ENCODE assay signal across 11 cellular contexts in the genomic region with DNA sequence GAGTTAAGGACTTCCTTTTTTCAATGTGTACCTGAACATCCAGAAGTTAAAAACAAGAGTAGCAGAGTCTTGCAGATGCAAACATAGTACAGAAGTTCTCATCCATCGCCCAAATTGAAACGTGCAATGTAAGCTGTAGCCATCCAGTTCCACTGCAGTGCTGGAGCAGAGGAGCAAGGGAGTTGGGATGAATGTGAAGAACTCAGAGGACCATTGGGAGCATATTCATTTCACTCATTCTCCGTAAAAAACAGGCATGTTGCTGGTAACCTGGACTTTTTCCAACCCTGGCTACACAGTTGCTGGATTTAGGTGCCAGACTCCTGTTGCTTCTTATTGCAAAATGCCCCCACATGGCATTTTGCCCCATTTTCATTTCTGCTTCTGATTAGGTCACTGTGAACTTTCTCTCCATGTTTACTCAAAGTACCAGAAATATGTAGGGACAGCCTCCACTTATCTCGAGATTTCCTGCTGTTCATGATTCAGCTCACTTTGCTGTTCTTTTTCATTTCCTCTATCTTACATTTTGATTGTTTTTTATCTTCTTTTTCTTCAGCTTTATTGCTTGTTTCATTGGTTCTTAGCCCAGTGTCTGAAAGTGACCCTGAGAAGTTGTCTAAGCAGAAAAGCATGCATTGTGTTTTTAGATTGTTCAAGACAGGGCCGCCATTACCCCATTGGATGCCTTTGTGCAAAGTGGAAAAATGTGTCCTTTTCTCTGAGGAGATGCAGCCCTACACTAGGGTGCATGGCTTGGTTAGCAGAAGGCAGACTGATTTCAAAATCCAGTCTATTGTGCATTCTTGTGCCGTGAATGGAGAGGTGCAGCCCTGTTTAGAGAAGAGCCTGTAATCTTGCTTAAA.
DNase-seq lines count a peak whose midpoint lies in the region; ATAC-seq, FAIRE-seq and TF ChIP-seq lines count a peak whose summit lies in the region.
"Had no signal": no experiment of that assay in that cellular context is flagged by ENCODE, and none has a peak within 500 bp of the region (broad histone marks: within the 10 kb centered on the region; RNA-seq: fewer than 3 reads in every experiment).

No MANE protein-coding gene starts in this region.

- no peaks in the 10 kb centered on the region for H3K9me1 ChIP-seq in K562 (ENCODE audit: control insufficient read depth, insufficient read depth, low read length)

- H3K36me3 Mint-ChIP-seq in osteocyte (ENCODE audit: unreplicated experiment) = no peaks in the 10 kb centered on the region

- H3K9me3 ChIP-seq in K562 (replicated peaks; ENCODE audit: control insufficient read depth, insufficient read depth, low read depth, low read length) = no peaks in the 10 kb centered on the region
- H3K9me3 ChIP-seq: stomach had no signal

- no peak for TF ChIP-seq CTCF in K562 (IDR thresholded peaks at IDR 0.05 in 2 of 3, conservative IDR thresholded peaks at IDR 0.05 in 1 of 3; ENCODE audit: insufficient read depth in 2 of 3, low read depth in 1 of 3, low read length in 3 of 3)
- no peak for TF ChIP-seq CTCF in osteocyte (IDR thresholded peaks at IDR 0.05)
- TF ChIP-seq CTCF in RWPE1 (conservative IDR thresholded peaks at IDR 0.05; ENCODE audit: low read depth) = no peak

- no peak for TF ChIP-seq POLR2A in K562 (conservative IDR thresholded peaks at IDR 0.05)

- no peaks in the 10 kb centered on the region for H3K27me3 Mint-ChIP-seq in osteocyte (ENCODE audit: unreplicated experiment)

- H3K4me1 ChIP-seq in K562 (replicated peaks in 1 of 2; ENCODE audit: control insufficient read depth in 2 of 2, insufficient read depth in 2 of 2, low read length in 2 of 2) = peaks cover 3 to 36% of the 10 kb centered on the region in 2 experiments; a peak in 4 of 5 replicates

- no peak for ATAC-seq in K562

- in situ Hi-C loops in K562 (cut with MboI) = no loop called here

- no peaks in the 10 kb centered on the region for H3K36me3 ChIP-seq in K562 (ENCODE audit: control insufficient read depth, insufficient read depth, low read length)
- H3K36me3 ChIP-seq: stomach had no signal

- POLR2A ChIA-PET in K562 (lab: Yijun Ruan, JAX) (interaction anchor here (0.6 to 1.4 kb wide), 4 partner anchors 8 to 1157 kb away, joined by 3 to 4 read pairs (median 3); no protein-coding TSS in a partner anchor), RWPE1 (lab: Yijun Ruan, JAX; ENCODE audit: low non-redundant PET) (no interaction called here)

- CTCF ChIA-PET in K562 (lab: Yijun Ruan, JAX; ENCODE audit: low intra/inter-chr PET ratio) (no interaction called here), RWPE1 (lab: Yijun Ruan, JAX) (interaction anchor here (0.6 kb wide), 1 partner anchor 14 kb away, joined by 3 read pairs; no protein-coding TSS in a partner anchor)

- H3K27ac Mint-ChIP-seq in osteocyte (ENCODE audit: unreplicated experiment) = peak overlapping the region; percentile 64

- H3K79me2 ChIP-seq in K562 (ENCODE audit: control insufficient read depth, insufficient read depth, low read length) = no peaks in the 10 kb centered on the region

- H4K20me1 ChIP-seq in K562 (replicated peaks; ENCODE audit: control insufficient read depth, insufficient read depth, low read length) = no peaks in the 10 kb centered on the region

- no peak overlapping the region for H3K4me3 Mint-ChIP-seq in osteocyte (ENCODE audit: unreplicated experiment)

- intact Hi-C loops in K562 (cut with micrococcal nuclease) = no loop called here

- no peaks in the 10 kb centered on the region for H3K27me3 ChIP-seq in K562 (ENCODE audit: control insufficient read depth in 2 of 2, insufficient read depth in 2 of 2, low read length in 2 of 2)
- H3K27me3 ChIP-seq: stomach had no signal

- no peak overlapping the region for H3K4me3 ChIP-seq in K562
- H3K4me3 ChIP-seq: stomach had no signal

- no peak overlapping the region for H3K9ac ChIP-seq in K562 (ENCODE audit: insufficient read depth in 1 of 2, low read depth in 2 of 2, low read length in 2 of 2)

- peaks cover 21% of the 10 kb centered on the region for H3K4me1 Mint-ChIP-seq in osteocyte (ENCODE audit: unreplicated experiment)

- DNase-seq in DMS 273 (lab: John Stamatoyannopoulos, UW; ENCODE audit: unreplicated experiment) (peak; percentile 6), DMS 273 treated with DMSO at 0.1 percent for 48 hours (lab: John Stamatoyannopoulos, UW) (no peak), HT-29 (ENCODE audit: low spot score) (peak; percentile 18), K562 (ENCODE audit: extremely low read depth in 1 of 4, low spot score in 3 of 4) (no peak), osteocyte (ENCODE audit: extremely low spot score, unreplicated experiment) (no peak), iPS-NIHi7 (ENCODE audit: extremely low spot score) (no peak), RWPE1 (ENCODE audit: low spot score) (no peak), NCI-H1436 treated with DMSO at 0.1 percent for 48 hours (lab: John Stamatoyannopoulos, UW) (no peak)
- DNase-seq: NCI-H187, stomach had no signal

- FAIRE-seq in K562 (lab: Jason Lieb, UNC) = no peak

- TF ChIP-seq RAD21 in K562 (CRISPR knock-in tag; conservative IDR thresholded peaks at IDR 0.05 in 1 of 2, IDR thresholded peaks at IDR 0.05 in 1 of 2) = no peak

- no peak overlapping the region; the same call in 1 of the 2 replicates for H3K4me2 ChIP-seq in K562 (ENCODE audit: insufficient read depth, low read length)

- 28% methylated on average over 6 of the region's 6 CpGs for WGBS in K562 (ENCODE audit: insufficient coverage, low coverage, missing lambda C conversion rate)

- TF ChIP-seq EP300 in K562 (IDR thresholded peaks at IDR 0.05; ENCODE audit: low read length) = no peak

- no TSS peak for BruUV-seq in K562 (replicated peaks; lab: Mats Ljungman, UMichigan)

- H2AFZ ChIP-seq in K562 (ENCODE audit: low read depth, low read length) = peak overlapping the region; percentile 71

- H3K27ac ChIP-seq in K562 (ENCODE audit: extremely low read depth, low read depth, low read length) = peak overlapping the region; percentile 4; the same call in 1 of the 3 replicates
- no peak overlapping the region for H3K27ac ChIP-seq in RWPE1
- H3K27ac ChIP-seq: 22Rv1 had no signal

- H3K9me3 Mint-ChIP-seq in osteocyte (ENCODE audit: unreplicated experiment) = no peaks in the 10 kb centered on the region

TF ChIP-seq in K562, 482 proteins besides CTCF, POLR2A, EP300 and RAD21:
- TF ChIP-seq EHMT2 (IDR thresholded peaks at IDR 0.05) = peak; percentile 65; the same call in 1 of the 2 replicates
- peak in 1 of 2 experiments; percentile 82; a peak in 2 of 4 replicates for TF ChIP-seq FOXA3 (CRISPR knock-in tag; conservative IDR thresholded peaks at IDR 0.05 in 1 of 2, IDR thresholded peaks at IDR 0.05 in 1 of 2)
- TF ChIP-seq, protein P1, sequence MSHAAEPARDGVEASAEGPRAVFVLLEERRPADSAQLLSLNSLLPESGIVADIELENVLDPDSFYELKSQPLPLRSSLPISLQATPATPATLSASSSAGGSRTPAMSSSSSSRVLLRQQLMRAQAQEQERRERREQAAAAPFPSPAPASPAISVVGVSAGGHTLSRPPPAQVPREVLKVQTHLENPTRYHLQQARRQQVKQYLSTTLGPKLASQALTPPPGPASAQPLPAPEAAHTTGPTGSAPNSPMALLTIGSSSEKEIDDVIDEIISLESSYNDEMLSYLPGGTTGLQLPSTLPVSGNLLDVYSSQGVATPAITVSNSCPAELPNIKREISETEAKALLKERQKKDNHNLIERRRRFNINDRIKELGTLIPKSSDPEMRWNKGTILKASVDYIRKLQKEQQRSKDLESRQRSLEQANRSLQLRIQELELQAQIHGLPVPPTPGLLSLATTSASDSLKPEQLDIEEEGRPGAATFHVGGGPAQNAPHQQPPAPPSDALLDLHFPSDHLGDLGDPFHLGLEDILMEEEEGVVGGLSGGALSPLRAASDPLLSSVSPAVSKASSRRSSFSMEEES (CRISPR knock-in tag; IDR thresholded peaks at IDR 0.05) = no peak
- peak; percentile 58; the same call in 1 of the 2 replicates for TF ChIP-seq CHD2 (IDR thresholded peaks at IDR 0.05; ENCODE audit: low read depth, low read length)
- TF ChIP-seq ARID1B (IDR thresholded peaks at IDR 0.05) = peak; percentile 54
- no peak for TF ChIP-seq DACH1 (IDR thresholded peaks at IDR 0.05; ENCODE audit: partially characterized antibody)
- TF ChIP-seq SRSF9 (IDR thresholded peaks at IDR 0.05; ENCODE audit: borderline replicate concordance, low read depth, low read length) = no peak
- 0 out of 4 replicates have a peak, but pooled peaks of 1 of the 2 experiments have one; percentile 10 for TF ChIP-seq RCOR1 (IDR thresholded peaks at IDR 0.05; ENCODE audit: borderline replicate concordance in 1 of 2, low read depth in 2 of 2, low read length in 2 of 2)
- peak in 1 of 2 experiments; percentile 73; a peak in 1 of 4 replicates for TF ChIP-seq FOXK2 (conservative IDR thresholded peaks at IDR 0.05 in 1 of 2, IDR thresholded peaks at IDR 0.05 in 1 of 2; ENCODE audit: low read depth in 2 of 2)
- 0 out of 2 replicates have a peak, but pooled peaks have one; percentile 10 for TF ChIP-seq TSC22D4 (tag; IDR thresholded peaks at IDR 0.05)
- no peak for TF ChIP-seq FOSL1 (tag; conservative IDR thresholded peaks at IDR 0.05)
- peak; percentile 64 for TF ChIP-seq DPF2 (IDR thresholded peaks at IDR 0.05)
- TF ChIP-seq SMARCA4 (IDR thresholded peaks at IDR 0.05) = 0 out of 2 replicates have a peak, but pooled peaks have one; percentile 16
- peak in 1 of 3 experiments; percentile 33 for TF ChIP-seq YY1 (IDR thresholded peaks at IDR 0.05; ENCODE audit: borderline replicate concordance in 1 of 3, control insufficient read depth in 1 of 3, extremely low read depth in 1 of 3, insufficient read depth in 3 of 3, insufficient read length in 1 of 3, insufficient replicate concordance in 2 of 3, low read depth in 1 of 3, low read length in 2 of 3)
TF ChIP-seq in K562: peak in this region for 10.

Comparison
In these comparisons a context has a peak if more than half of its experiments do, and no peak if none do; other contexts are left out.
1. DNase-seq: peak in DMS 273 (single experiment) and HT-29 (single experiment); none in DMS 273 treated with DMSO at 0.1 percent for 48 hours (single experiment), K562 (0 of 4), osteocyte (single experiment), iPS-NIHi7 (single experiment), RWPE1 (single experiment) and NCI-H1436 treated with DMSO at 0.1 percent for 48 hours (single experiment).